ENCODE assay signal across 8 cellular contexts in genomic region chr1:1373493-1374067, GRCh38. TPM values are rescaled to one million over a fixed set of nuclear protein-coding genes. Genes with fewer than 3 reads are reported as not detected.
A peak's percentile ranks its signal among the peaks of the same experiment; 100 is the strongest.
DNase-seq lines count a peak whose midpoint lies in the region; ATAC-seq, FAIRE-seq and TF ChIP-seq lines count a peak whose summit lies in the region.

No MANE protein-coding gene starts in this region.

- no peak for TF ChIP-seq POLR2A in gastroesophageal sphincter (IDR thresholded peaks at IDR 0.05)
- TF ChIP-seq POLR2A in sigmoid colon (IDR thresholded peaks at IDR 0.05): no peak

- H3K4me1 ChIP-seq in GM23248 (ENCODE audit: insufficient read depth) (peaks cover 9% of the 10 kb centered on the region), gastroesophageal sphincter (peaks cover 0 to 43% (median 27%) of the 10 kb centered on the region in 3 donors), sigmoid colon (peaks cover 2 to 41% (median 34%) of the 10 kb centered on the region in 4 donors)

- no peak for TF ChIP-seq CTCF in WI38 (IDR thresholded peaks at IDR 0.05; ENCODE audit: low read depth, low read length)
- TF ChIP-seq CTCF in gastroesophageal sphincter (IDR thresholded peaks at IDR 0.05): no peak
- TF ChIP-seq CTCF in sigmoid colon (IDR thresholded peaks at IDR 0.05): no peak

- peaks cover 46% of the 10 kb centered on the region for H3K79me2 ChIP-seq in GM23248 (ENCODE audit: insufficient read depth)

- no peaks in the 10 kb centered on the region for H4K20me1 ChIP-seq in GM23248 (ENCODE audit: insufficient read depth)

- in situ Hi-C loops in GM23248 (cut with MboI): no loop called here

- H2AFZ ChIP-seq in GM23248: no peak overlapping the region

- no peaks in the 10 kb centered on the region for H3K9me2 ChIP-seq in GM23248 (ENCODE audit: insufficient read depth)

- H3K4me2 ChIP-seq in GM23248 (ENCODE audit: unreplicated experiment): peak overlapping the region; percentile 53

- no peak for DNase-seq in GM23248
- DNase-seq in sigmoid colon: no peak
- no peak for DNase-seq in pons (ENCODE audit: low spot score)
- DNase-seq in SK-N-DZ (ENCODE audit: low spot score): no peak
- DNase-seq in HTR-8/SVneo (ENCODE audit: insufficient read length, low spot score): no peak

- H3F3A ChIP-seq in GM23248 (ENCODE audit: insufficient read depth): peaks cover 18% of the 10 kb centered on the region; the same call in 1 of the 2 replicates

- 85 to 88% methylated on average over 25 to 26 of the region's 26 CpGs for WGBS in GM23248 (ENCODE audit: low coverage in 1 of 2, low lambda C conversion rate in 2 of 2, missing lambda C conversion rate in 2 of 2), 2 experiments
- WGBS in gastroesophageal sphincter (ENCODE audit: low coverage in 1 of 2), 2 donors: 82 to 96% methylated on average over 8 to 10 of the region's 26 CpGs
- 81 to 90% methylated on average over 26 of the region's 26 CpGs for WGBS in sigmoid colon, 2 donors

- peak overlapping the region; percentile 98 for H3K9ac ChIP-seq in GM23248

- H3K36me3 ChIP-seq in GM23248 (ENCODE audit: low read depth) (no peaks in the 10 kb centered on the region), gastroesophageal sphincter (peaks cover 0 to 17% of the 10 kb centered on the region in 2 donors), sigmoid colon (peaks cover 0 to 15% (median 4%) of the 10 kb centered on the region in 4 donors)

- TF ChIP-seq EP300 in gastroesophageal sphincter (IDR thresholded peaks at IDR 0.05) (no peak), sigmoid colon (IDR thresholded peaks at IDR 0.05) (no peak)

- FAIRE-seq in HTR-8/SVneo (lab: Jason Lieb, UNC): no peak

- ATAC-seq in gastroesophageal sphincter: no peak
- no peak for ATAC-seq in HG02970 (IDR thresholded peaks at IDR 0.05; ENCODE audit: low FRiP score, unreplicated experiment)

- H3K4me3 ChIP-seq in GM23248: peak overlapping the region; percentile 85
- H3K4me3 ChIP-seq in WI38 (ENCODE audit: low read depth, low read length): peak overlapping the region; percentile 89
- peak overlapping the region in 1 of 2 donors; percentile 99 for H3K4me3 ChIP-seq in gastroesophageal sphincter
- peak overlapping the region in 2 of 4 donors; percentile 92 to 100 for H3K4me3 ChIP-seq in sigmoid colon

- H3K9me3 ChIP-seq in GM23248 (ENCODE audit: low read depth) (no peaks in the 10 kb centered on the region), gastroesophageal sphincter (no peaks in the 10 kb centered on the region), sigmoid colon (no peaks in the 10 kb centered on the region)

- no peaks in the 10 kb centered on the region for H3K27me3 ChIP-seq in GM23248 (replicated peaks; ENCODE audit: insufficient read depth)
- no peaks in the 10 kb centered on the region for H3K27me3 ChIP-seq in gastroesophageal sphincter
- H3K27me3 ChIP-seq in sigmoid colon: no peaks in the 10 kb centered on the region

- intact Hi-C loops in sigmoid colon (cut with DNase I): loop anchor here (2.0 kb wide), 2 partner anchors 25 to 65 kb away; partner anchors contain the start of genes DVL1 and PUSL1

- H3K27ac ChIP-seq in GM23248: no peak overlapping the region
- H3K27ac ChIP-seq in gastroesophageal sphincter: peak overlapping the region in 3 of 4 donors; percentile 95 to 99 (median 97)
- peak overlapping the region; percentile 92 to 98 (median 95) for H3K27ac ChIP-seq in sigmoid colon

RNA-seq across cellular contexts. Expression of gene AURKAIP1, which starts 1.4 kb away (rescaled TPM):
- 118 and 120 TPM in 2 replicates for total RNA-seq in GM23248 (2014; rRNA removed; shearing (Covaris generic))
- polyA plus RNA-seq in GM23248 (2016; fragmentation: Nextera tagmentation; extraction: Ambion mirVana) (216 and 218 TPM in 2 replicates), sigmoid colon (100 to 1,000 TPM; 263 to 288 (median 271) TPM)
- total RNA-seq in gastroesophageal sphincter (100 to 1,000 TPM; 103 to 138 (median 108) TPM), sigmoid colon (100 to 1,000 TPM in 3 of 4 donors, 10 to 100 TPM in 1; 89.3 to 143 (median 124) TPM)
- 141 and 178 TPM in 2 replicates for polyA plus RNA-seq in SK-N-DZ (2014; cell fraction: cytosol; rRNA removed)
- polyA plus RNA-seq in SK-N-DZ (2014; cell fraction: nucleus; rRNA removed): 162 and 257 TPM in 2 replicates

RNA-seq across cellular contexts. Expression of gene MXRA8, which starts 15.2 kb away (rescaled TPM):
- total RNA-seq in GM23248 (2014; rRNA removed; shearing (Covaris generic)): 1,040 and 1,228 TPM in 2 replicates
- 584 and 609 TPM in 2 replicates for polyA plus RNA-seq in GM23248 (2016; fragmentation: Nextera tagmentation; extraction: Ambion mirVana)
- 100 to 1,000 TPM in 1 of 4 donors, 10 to 100 TPM in 3; 69.8 to 105 (median 85.4) TPM for total RNA-seq in gastroesophageal sphincter
- total RNA-seq in sigmoid colon: 100 to 1,000 TPM in 3 of 4 donors, 10 to 100 TPM in 1; 78.8 to 234 (median 114) TPM
- polyA plus RNA-seq in sigmoid colon: 10 to 100 TPM in 2 of 3 donors, 1 to 10 TPM in 1; 2.8 to 26.2 (median 22.2) TPM
- 134 and 140 TPM in 2 replicates for polyA plus RNA-seq in SK-N-DZ (2014; cell fraction: cytosol; rRNA removed)
- 385 and 502 TPM in 2 replicates for polyA plus RNA-seq in SK-N-DZ (2014; cell fraction: nucleus; rRNA removed)

RNA-seq across cellular contexts. Expression of gene DVL1, which starts 24.4 kb away (rescaled TPM):
- total RNA-seq in GM23248 (2014; rRNA removed; shearing (Covaris generic)): 113 and 119 TPM in 2 replicates
- polyA plus RNA-seq in GM23248 (2016; fragmentation: Nextera tagmentation; extraction: Ambion mirVana) (8.6 and 9.9 TPM in 2 replicates), sigmoid colon (10 to 100 TPM; 25.8 to 59.9 (median 36.3) TPM)
- total RNA-seq in gastroesophageal sphincter (100 to 1,000 TPM in 1 of 4 donors, 10 to 100 TPM in 3; 84.4 to 174 (median 88.9) TPM), sigmoid colon (10 to 100 TPM; 50.7 to 85.0 (median 61.9) TPM)
- polyA plus RNA-seq in SK-N-DZ (2014; cell fraction: cytosol; rRNA removed): 38.4 and 48.5 TPM in 2 replicates
- polyA plus RNA-seq in SK-N-DZ (2014; cell fraction: nucleus; rRNA removed): 268 and 305 TPM in 2 replicates

RNA-seq across cellular contexts. Expression of gene CCNL2, which starts 25.6 kb away (rescaled TPM):
- 150 and 185 TPM in 2 replicates for total RNA-seq in GM23248 (2014; rRNA removed; shearing (Covaris generic))
- polyA plus RNA-seq in GM23248 (2016; fragmentation: Nextera tagmentation; extraction: Ambion mirVana): 151 and 199 TPM in 2 replicates
- 100 to 1,000 TPM in 2 of 4 donors, 10 to 100 TPM in 2; 31.6 to 248 (median 127) TPM for total RNA-seq in gastroesophageal sphincter
- 100 to 1,000 TPM; 139 to 375 (median 173) TPM for total RNA-seq in sigmoid colon
- polyA plus RNA-seq in sigmoid colon: 10 to 100 TPM; 15.0 to 99.6 (median 16.2) TPM
- 114 and 186 TPM in 2 replicates for polyA plus RNA-seq in SK-N-DZ (2014; cell fraction: cytosol; rRNA removed)
- polyA plus RNA-seq in SK-N-DZ (2014; cell fraction: nucleus; rRNA removed): 1,610 and 2,471 TPM in 2 replicates

RNA-seq across cellular contexts. Expression of gene MRPL20, which starts 33.5 kb away (rescaled TPM):
- 88.9 and 105 TPM in 2 replicates for total RNA-seq in GM23248 (2014; rRNA removed; shearing (Covaris generic))
- polyA plus RNA-seq in GM23248 (2016; fragmentation: Nextera tagmentation; extraction: Ambion mirVana): 176 and 181 TPM in 2 replicates
- total RNA-seq in gastroesophageal sphincter: 100 to 1,000 TPM; 121 to 215 (median 159) TPM
- 100 to 1,000 TPM; 133 to 235 (median 206) TPM for total RNA-seq in sigmoid colon
- polyA plus RNA-seq in sigmoid colon: 100 to 1,000 TPM; 155 to 216 (median 171) TPM
- 122 and 124 TPM in 2 replicates for polyA plus RNA-seq in SK-N-DZ (2014; cell fraction: cytosol; rRNA removed)
- polyA plus RNA-seq in SK-N-DZ (2014; cell fraction: nucleus; rRNA removed): 65.7 and 70.6 TPM in 2 replicates
